16 cellular contexts compared by ENCODE assay signal in genomic region chr21:38291875-38292274, GRCh38. TPM values are rescaled to one million over a fixed set of nuclear protein-coding genes. Genes with fewer than 3 reads are reported as not detected.
A peak's percentile ranks its signal among the peaks of the same experiment; 100 is the strongest.
DNase-seq lines count a peak whose midpoint lies in the region; ATAC-seq, FAIRE-seq and TF ChIP-seq lines count a peak whose summit lies in the region.
"Had no signal": no experiment of that assay in that cellular context is flagged by ENCODE, and none has a peak within 500 bp of the region (broad histone marks: within the 10 kb centered on the region; RNA-seq: fewer than 3 reads in every experiment).

No MANE protein-coding gene starts in this region.

- WGBS in A549 (ENCODE audit: missing lambda C conversion rate): 91% methylated on average over 5 of the region's 5 CpGs
- 60 to 69% methylated on average over 5 of the region's 5 CpGs for WGBS in esophagus squamous epithelium, 2 donors
- 91 to 96% (median 92%) methylated on average over 5 of the region's 5 CpGs for WGBS in ovary, 3 donors

- H3K9me3 ChIP-seq in A549 (no peaks in the 10 kb centered on the region), esophagus squamous epithelium (no peaks in the 10 kb centered on the region), osteoblast (ENCODE audit: low read depth, low read length) (no peaks in the 10 kb centered on the region), ovary (no peaks in the 10 kb centered on the region)

- H3K27ac ChIP-seq in A549 (peak overlapping the region; percentile 15 to 35; a peak in 3 of 6 replicates), RWPE1 (peak overlapping the region; percentile 53; the same call in 1 of the 2 replicates), esophagus squamous epithelium (peak overlapping the region in 3 of 4 donors; percentile 31 to 67 (median 64)), osteoblast (ENCODE audit: low read depth, low read length) (peak overlapping the region; percentile 90), ovary (no peak overlapping the region)
- H3K27ac ChIP-seq: C4-2B had no signal

- H4K20me1 ChIP-seq in osteoblast (ENCODE audit: insufficient read depth, low read length): no peaks in the 10 kb centered on the region

- H2AFZ ChIP-seq in osteoblast (ENCODE audit: low read length): no peak overlapping the region

- no peaks in the 10 kb centered on the region for H3K27me3 ChIP-seq in esophagus squamous epithelium
- no peaks in the 10 kb centered on the region for H3K27me3 ChIP-seq in osteoblast (ENCODE audit: insufficient read depth, low read length)
- H3K27me3 ChIP-seq in ovary: no peaks in the 10 kb centered on the region

- TF ChIP-seq RAD21 in A549 (conservative IDR thresholded peaks at IDR 0.05 in 1 of 2, IDR thresholded peaks at IDR 0.05 in 1 of 2): no peak

- DNase-seq in A549 (ENCODE audit: low read depth in 1 of 2, low spot score in 1 of 2): no peak
- no peak for DNase-seq in RWPE1 (ENCODE audit: low spot score)
- no peak for DNase-seq in esophagus squamous epithelium (lab: John Stamatoyannopoulos, UW)
- DNase-seq in osteoblast (ENCODE audit: insufficient read length, low spot score, missing footprints): no peak
- DNase-seq in NCI-H446 treated with DMSO at 0.1 percent for 48 hours (lab: John Stamatoyannopoulos, UW): no peak
- no peak for DNase-seq in SKM-1 treated with dmso at 0.1 percent for 144 hours (lab: John Stamatoyannopoulos, UW; ENCODE audit: unreplicated experiment)
- DNase-seq in activated CD8-positive, alpha-beta memory T cell treated with anti-CD3 and anti-CD28 coated beads, Interleukin-2, amount 50 U/mL, for 48 hours: no peak
- no peak for DNase-seq in ovary
- DNase-seq: COR-L47, NCI-H1417 treated with DMSO at 0.1 percent for 48 hours, NCI-H2029, NCI-H2171 treated with DMSO at 0.1 percent for 48 hours, NCI-H510A had no signal

- TF ChIP-seq EP300 in A549 (IDR thresholded peaks at IDR 0.05) (no peak), ovary (IDR thresholded peaks at IDR 0.05) (no peak)

- peak overlapping the region; percentile 42 for H3K4me2 ChIP-seq in A549
- no peak overlapping the region for H3K4me2 ChIP-seq in osteoblast (ENCODE audit: insufficient read depth, low read length)

- no peak for ATAC-seq in A549

- FAIRE-seq in A549 (lab: Jason Lieb, UNC): no peak

- no peaks in the 10 kb centered on the region for H3K79me2 ChIP-seq in osteoblast (ENCODE audit: insufficient read depth, low read length)

- H3K36me3 ChIP-seq in esophagus squamous epithelium: no peaks in the 10 kb centered on the region
- no peaks in the 10 kb centered on the region for H3K36me3 ChIP-seq in osteoblast (ENCODE audit: insufficient read depth, low read length)
- no peaks in the 10 kb centered on the region for H3K36me3 ChIP-seq in ovary

- H3K4me3 ChIP-seq in A549: no peak overlapping the region
- no peak overlapping the region for H3K4me3 ChIP-seq in esophagus squamous epithelium
- H3K4me3 ChIP-seq in osteoblast (ENCODE audit: insufficient read depth, low read length): no peak overlapping the region
- no peak overlapping the region for H3K4me3 ChIP-seq in ovary

- intact Hi-C loops in esophagus squamous epithelium (cut with DNase I): no loop called here
- intact Hi-C loops in ovary (cut with DNase I): no loop called here

- no peak for TF ChIP-seq CTCF in A549 (IDR thresholded peaks at IDR 0.05)
- no peak for TF ChIP-seq CTCF in RWPE1 (conservative IDR thresholded peaks at IDR 0.05; ENCODE audit: low read depth)
- TF ChIP-seq CTCF in esophagus squamous epithelium (IDR thresholded peaks at IDR 0.05): no peak
- TF ChIP-seq CTCF in osteoblast (IDR thresholded peaks at IDR 0.05; ENCODE audit: extremely low read depth, low read depth, low read length): no peak
- TF ChIP-seq CTCF in ovary (IDR thresholded peaks at IDR 0.05): no peak

- peaks cover 40% of the 10 kb centered on the region for H3K4me1 ChIP-seq in A549
- H3K4me1 ChIP-seq in esophagus squamous epithelium: peaks cover 26 to 92% (median 40%) of the 10 kb centered on the region in 3 donors
- H3K4me1 ChIP-seq in osteoblast (ENCODE audit: insufficient read depth, low read length): peaks cover 54% of the 10 kb centered on the region
- no peaks in the 10 kb centered on the region for H3K4me1 ChIP-seq in ovary (ENCODE audit: insufficient read depth)

- CTCF ChIA-PET in A549 (lab: Yijun Ruan, JAX) (interaction anchor here (1.1 to 1.8 kb wide), 2 partner anchors 61 to 121 kb away, joined by 3 to 5 read pairs; no protein-coding TSS in a partner anchor), RWPE1 (lab: Yijun Ruan, JAX) (interaction anchor here (0.5 to 0.7 kb wide), 2 partner anchors 34 to 101 kb away, joined by 3 read pairs; no protein-coding TSS in a partner anchor)

- POLR2A ChIA-PET in A549 (lab: Yijun Ruan, JAX): no interaction called here
- POLR2A ChIA-PET in RWPE1 (lab: Yijun Ruan, JAX; ENCODE audit: low non-redundant PET): interaction anchor here (0.5 kb wide), 1 partner anchor 516 kb away, joined by 3 read pairs; no protein-coding TSS in a partner anchor

- no peak for TF ChIP-seq POLR2A in A549 (IDR thresholded peaks at IDR 0.05; ENCODE audit: low read length)
- TF ChIP-seq POLR2A in esophagus squamous epithelium (IDR thresholded peaks at IDR 0.05): no peak
- TF ChIP-seq POLR2A in ovary (IDR thresholded peaks at IDR 0.05): no peak

TF ChIP-seq in A549, 52 proteins besides CTCF, POLR2A, EP300 and RAD21:
- TF ChIP-seq, protein P1, sequence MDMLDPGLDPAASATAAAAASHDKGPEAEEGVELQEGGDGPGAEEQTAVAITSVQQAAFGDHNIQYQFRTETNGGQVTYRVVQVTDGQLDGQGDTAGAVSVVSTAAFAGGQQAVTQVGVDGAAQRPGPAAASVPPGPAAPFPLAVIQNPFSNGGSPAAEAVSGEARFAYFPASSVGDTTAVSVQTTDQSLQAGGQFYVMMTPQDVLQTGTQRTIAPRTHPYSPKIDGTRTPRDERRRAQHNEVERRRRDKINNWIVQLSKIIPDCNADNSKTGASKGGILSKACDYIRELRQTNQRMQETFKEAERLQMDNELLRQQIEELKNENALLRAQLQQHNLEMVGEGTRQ (IDR thresholded peaks at IDR 0.05): no peak
- TF ChIP-seq NPAS2 (CRISPR knock-in tag; IDR thresholded peaks at IDR 0.05; ENCODE audit: borderline replicate concordance): no peak
- no peak for TF ChIP-seq CBX2 (IDR thresholded peaks at IDR 0.05; ENCODE audit: borderline replicate concordance, low read depth)
- TF ChIP-seq EHF (CRISPR knock-in tag; IDR thresholded peaks at IDR 0.05): no peak
- no peak for TF ChIP-seq HOXB13 (CRISPR knock-in tag; IDR thresholded peaks at IDR 0.05; ENCODE audit: low read depth)
- TF ChIP-seq HEYL (CRISPR knock-in tag; IDR thresholded peaks at IDR 0.05): no peak
- no peak for TF ChIP-seq ZC3H11A (IDR thresholded peaks at IDR 0.05)

RNA-seq across cellular contexts. Expression of gene KCNJ15, which starts 35.1 kb away (rescaled TPM):
- polyA plus RNA-seq in A549 (2011; rRNA removed): 0.19 and 0.30 TPM in 2 replicates
- 0.01 and 0.08 TPM in 2 replicates for polyA plus RNA-seq in A549 (2012; cell fraction: cytosol; rRNA removed)
- 0.05 TPM in 1 of 2 replicates, not detected in the other for polyA plus RNA-seq in A549 (2012; cell fraction: nucleus; rRNA removed)
- 0.05 to 0.30 TPM in 2 of 3 replicates, not detected in the other for polyA plus RNA-seq in A549 (2017; fragmentation: RNase III; extraction: RNeasy Plus Mini Kit Qiagen cat#74134 plus additional on column Dnase treatment)
- polyA minus RNA-seq in A549 (2011; rRNA and poly(A)+ RNA removed): 0.29 and 0.54 TPM in 2 replicates
- total RNA-seq in esophagus squamous epithelium: 10 to 100 TPM in 3 of 4 donors, 1 to 10 TPM in 1; 8.1 to 17.8 (median 15.8) TPM
- total RNA-seq in osteoblast: 10.0 and 10.1 TPM in 2 replicates
- 1 to 10 TPM in 1 of 7 donors, under 1 TPM in 5, not detected in 1; 0.20 to 1.1 (median 0.35) TPM for total RNA-seq in ovary
- under 1 TPM; 0.31 to 0.63 TPM for polyA plus RNA-seq in ovary
- total RNA-seq: HT-29 had no signal
- polyA plus RNA-seq: IgD-negative memory B cell had no signal

Comparison
In these comparisons a context has a peak if more than half of its experiments do, and no peak if none do; other contexts are left out.
1. H3K27ac ChIP-seq: peak in A549 (2 of 2), RWPE1 (single experiment), esophagus squamous epithelium (3 of 4) and osteoblast (single experiment); none in ovary (0 of 2).